In genomic region chr6:46129634-46130505, GRCh38 we compare ENCODE assay signal across 8 cellular contexts. TPM values are rescaled to one million over a fixed set of nuclear protein-coding genes. Genes with fewer than 3 reads are reported as not detected.
DNase-seq lines count a peak whose midpoint lies in the region; ATAC-seq and TF ChIP-seq lines count a peak whose summit lies in the region.

TSS of gene ENPP4 (plus strand) at chr6:46129989. CDS start at chr6:46139584, 9,595 bp downstream.

- H3K4me1 ChIP-seq in ectodermal cell (ENCODE audit: control insufficient read depth, insufficient read depth, low read length) (no peaks in the 10 kb centered on the region), lower lobe of right lung (peaks cover 26% of the 10 kb centered on the region)

- peak within 1 kb of the TSS; percentile 70 for H3K27ac Mint-ChIP-seq in activated CD4-positive, alpha-beta memory T cell treated with anti-CD3 and anti-CD28 coated beads, Interleukin-2, amount 10 ng/mL, durations not matched to agents 7 days and 5 days

- CTCF ChIA-PET in activated CD4-positive, alpha-beta memory T cell treated with anti-CD3 and anti-CD28 coated beads, Interleukin-2, amount 10 ng/mL, durations not matched to agents 7 days and 5 days (lab: Charles Lee), result interaction anchor here (0.6 to 2.1 kb wide), 8 partner anchors 8 to 581 kb away, joined by 3 to 21 read pairs (median 6); no protein-coding TSS in a partner anchor

- H3K27ac ChIP-seq in ectodermal cell (ENCODE audit: insufficient read depth, low read depth, low read length, poor library complexity, severe bottlenecking), result no peak within 1 kb of the TSS
- peak within 1 kb of the TSS; percentile 91 for H3K27ac ChIP-seq in lower lobe of right lung

- H3K4me3 ChIP-seq in AG10803 (ENCODE audit: low read length) (peak within 1 kb of the TSS; percentile 47), ectodermal cell (ENCODE audit: insufficient read depth, low read depth, low read length) (peak within 1 kb of the TSS; percentile 79), lower lobe of right lung (peak within 1 kb of the TSS; percentile 81)

- POLR2A ChIA-PET in activated CD4-positive, alpha-beta memory T cell treated with anti-CD3 and anti-CD28 coated beads, Interleukin-2, amount 10 ng/mL, durations not matched to agents 7 days and 5 days (lab: Charles Lee), result interaction anchor here (0.7 to 2.4 kb wide), 10 partner anchors 9 to 752 kb away, joined by 3 to 11 read pairs (median 4); partner anchors contain the start of gene SUPT3H

- intact Hi-C loops in lower lobe of right lung (cut with DNase I), result no loop called here

- H3K4me3 Mint-ChIP-seq in activated CD4-positive, alpha-beta memory T cell treated with anti-CD3 and anti-CD28 coated beads, Interleukin-2, amount 10 ng/mL, durations not matched to agents 7 days and 5 days, result peak within 1 kb of the TSS; percentile 88

- no peaks in the 10 kb centered on the region for H3K9me3 Mint-ChIP-seq in activated CD4-positive, alpha-beta memory T cell treated with anti-CD3 and anti-CD28 coated beads, Interleukin-2, amount 10 ng/mL, durations not matched to agents 7 days and 5 days

- no peaks in the 10 kb centered on the region for H3K36me3 Mint-ChIP-seq in activated CD4-positive, alpha-beta memory T cell treated with anti-CD3 and anti-CD28 coated beads, Interleukin-2, amount 10 ng/mL, durations not matched to agents 7 days and 5 days (ENCODE audit: low read depth)

- H3K4me1 Mint-ChIP-seq in activated CD4-positive, alpha-beta memory T cell treated with anti-CD3 and anti-CD28 coated beads, Interleukin-2, amount 10 ng/mL, durations not matched to agents 7 days and 5 days, result peaks cover 31% of the 10 kb centered on the region

- H3K36me3 ChIP-seq in ectodermal cell (ENCODE audit: control insufficient read depth, insufficient read depth, low read length) (no peaks in the 10 kb centered on the region), lower lobe of right lung (no peaks in the 10 kb centered on the region)

- H3K9me3 ChIP-seq in ectodermal cell (ENCODE audit: control insufficient read depth, low read length) (no peaks in the 10 kb centered on the region), lower lobe of right lung (no peaks in the 10 kb centered on the region)

- H3K27me3 ChIP-seq in ectodermal cell (ENCODE audit: control insufficient read depth, insufficient read depth, low read length, poor library complexity, severe bottlenecking) (peaks cover 10% of the 10 kb centered on the region), lower lobe of right lung (ENCODE audit: low read depth) (no peaks in the 10 kb centered on the region)

- ATAC-seq in GM19035 (IDR thresholded peaks at IDR 0.05; ENCODE audit: unreplicated experiment) (peak; percentile 96), HG03378 (IDR thresholded peaks at IDR 0.05; ENCODE audit: unreplicated experiment) (peak; percentile 98), lower lobe of right lung (peak; percentile 100)

- 0 to 1% methylated on average over 60 to 61 of the region's 61 CpGs for WGBS in ectodermal cell, 2 experiments

- no peak for TF ChIP-seq CTCF in AG10803 (conservative IDR thresholded peaks at IDR 0.05; ENCODE audit: low read length)
- peak; percentile 31 for TF ChIP-seq CTCF in lower lobe of right lung (IDR thresholded peaks at IDR 0.05)

- DNase-seq in AG10803 (ENCODE audit: low read depth) (peak; percentile 53), NCI-H524 treated with DMSO at 0.1 percent for 48 hours (lab: John Stamatoyannopoulos, UW) (peak; percentile 87), lower lobe of right lung (peak; percentile 92)
- DNase-seq in activated CD4-positive, alpha-beta memory T cell treated with anti-CD3 and anti-CD28 coated beads, Interleukin-2, amount 10 ng/mL, durations not matched to agents 7 days and 5 days, result peak; percentile 91
- peak; percentile 69 to 89 (median 73) for DNase-seq in stimulated activated CD4-positive, alpha-beta T cell treated with anti-CD3 and anti-CD28 coated beads, TNF-alpha, amount 100 ng/mL, for 1 hour (ENCODE audit: low read depth in 3 of 3, low spot score in 1 of 3)

- no peaks in the 10 kb centered on the region for H3K27me3 Mint-ChIP-seq in activated CD4-positive, alpha-beta memory T cell treated with anti-CD3 and anti-CD28 coated beads, Interleukin-2, amount 10 ng/mL, durations not matched to agents 7 days and 5 days

RNA-seq across cellular contexts. Expression of gene ENPP4, which starts in this region (rescaled TPM):
- 1 to 10 TPM; 8.2 to 9.4 TPM for total RNA-seq in activated CD4-positive, alpha-beta memory T cell treated with anti-CD3 and anti-CD28 coated beads, Interleukin-2, amount 10 ng/mL, durations not matched to agents 7 days and 5 days
- 9.8 TPM for polyA plus RNA-seq in ectodermal cell (2013, experiment 1 of 4)
- 10.4 TPM for polyA plus RNA-seq in ectodermal cell (2013, experiment 2 of 4)
- polyA plus RNA-seq in ectodermal cell (2013, experiment 3 of 4), result 10.6 TPM
- polyA plus RNA-seq in ectodermal cell (2013, experiment 4 of 4), result 10.1 TPM
- total RNA-seq in lower lobe of right lung, result 33.2 TPM
